In genomic region chr17:59845595-59846390, GRCh38 we compare ENCODE assay signal across 1 cellular context.
TF ChIP-seq lines count a peak whose summit lies in the region.

No MANE protein-coding gene starts in this region.

TF ChIP-seq in HEK293, 187 proteins besides CTCF, POLR2A, EP300 and RAD21 (continued from another document):
- TF ChIP-seq ZNF404 (tag by site-specific recombination; IDR thresholded peaks at IDR 0.05) (no peak), ZBTB20 (tag by site-specific recombination; IDR thresholded peaks at IDR 0.05) (peak; percentile 39; the same call in 1 of the 2 replicates), HIC1 (tag by site-specific recombination; IDR thresholded peaks at IDR 0.05) (0 out of 2 replicates have a peak, but pooled peaks have one; percentile 32), ZNF362 (tag by site-specific recombination; IDR thresholded peaks at IDR 0.05) (0 out of 2 replicates have a peak, but pooled peaks have one; percentile 28), EGR2 (tag by site-specific recombination; IDR thresholded peaks at IDR 0.05; ENCODE audit: low read depth) (peak; percentile 61; the same call in 1 of the 2 replicates)
TF ChIP-seq in HEK293: peak in this region for 10.
